Comparison of ENCODE assay signal across 10 cellular contexts in the genomic region with DNA sequence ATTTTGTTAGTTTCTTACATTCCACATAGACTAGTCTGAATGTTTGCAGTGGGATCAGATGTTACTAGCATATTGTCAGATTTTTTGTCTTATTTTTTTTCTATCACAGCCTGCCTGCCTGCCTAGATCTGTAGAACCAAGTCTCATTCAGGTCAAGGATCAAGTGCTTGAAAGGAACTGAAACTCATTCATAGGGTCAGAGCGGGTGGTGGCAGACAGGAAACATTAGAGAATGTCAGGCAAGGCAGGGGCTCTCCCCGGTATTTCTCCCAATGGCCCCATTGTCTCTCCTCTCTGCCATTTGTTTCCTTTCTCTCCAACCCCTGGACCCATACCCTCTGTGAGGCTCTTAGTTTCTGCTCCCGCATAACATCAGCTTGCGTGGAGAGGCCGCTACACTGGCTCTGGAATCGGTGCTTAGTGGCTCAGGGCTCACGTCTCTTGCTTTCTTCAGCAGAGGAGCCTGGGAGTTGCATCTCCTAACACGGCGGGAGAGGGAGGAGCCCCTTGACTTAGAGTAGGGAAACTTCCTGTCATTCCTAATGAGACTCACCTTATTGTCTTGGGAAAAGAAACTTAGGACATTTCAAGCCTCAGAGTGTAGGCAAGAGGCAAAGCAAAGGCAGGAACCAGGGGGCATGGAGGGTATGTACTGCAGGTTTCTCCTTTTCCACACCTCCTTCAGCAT. TPM values are rescaled to one million over a fixed set of nuclear protein-coding genes. Genes with fewer than 3 reads are reported as not detected.
DNase-seq lines count a peak whose midpoint lies in the region; ATAC-seq and TF ChIP-seq lines count a peak whose summit lies in the region.
"Had no signal": no experiment of that assay in that cellular context is flagged by ENCODE, and none has a peak within 500 bp of the region (broad histone marks: within the 10 kb centered on the region; RNA-seq: fewer than 3 reads in every experiment).

No MANE protein-coding gene starts in this region.

- intact Hi-C loops in colonic mucosa (cut with DNase I) (no loop called here), prostate gland (cut with DNase I) (no loop called here)

- H3K36me3 Mint-ChIP-seq in nephron progenitor cell (ENCODE audit: low read depth): no peaks in the 10 kb centered on the region

- TF ChIP-seq POLR2A in upper lobe of left lung (IDR thresholded peaks at IDR 0.05) (no peak), prostate gland (IDR thresholded peaks at IDR 0.05) (no peak)

- no peak overlapping the region for H3K4me3 Mint-ChIP-seq in nephron progenitor cell
- H3K4me3 Mint-ChIP-seq: HFFc6 had no signal

- no peak for TF ChIP-seq EP300 in upper lobe of left lung (IDR thresholded peaks at IDR 0.05)

- TF ChIP-seq CTCF in nephron progenitor cell (IDR thresholded peaks at IDR 0.05): no peak
- no peak for TF ChIP-seq CTCF in upper lobe of left lung (IDR thresholded peaks at IDR 0.05)
- no peak for TF ChIP-seq CTCF in colonic mucosa (IDR thresholded peaks at IDR 0.05)
- TF ChIP-seq CTCF in prostate gland (IDR thresholded peaks at IDR 0.05): no peak

- ATAC-seq in GM19324 (IDR thresholded peaks at IDR 0.05; ENCODE audit: low FRiP score, unreplicated experiment): peak; percentile 88
- ATAC-seq in HG02943 (IDR thresholded peaks at IDR 0.05; ENCODE audit: low read depth, unreplicated experiment): peak; percentile 91
- ATAC-seq in upper lobe of left lung (ENCODE audit: low FRiP score in 2 of 2): no peak

- H3K27me3 ChIP-seq in upper lobe of left lung: no peaks in the 10 kb centered on the region
- H3K27me3 ChIP-seq in colonic mucosa: no peaks in the 10 kb centered on the region
- no peaks in the 10 kb centered on the region for H3K27me3 ChIP-seq in prostate gland (replicated peaks; ENCODE audit: insufficient read depth)

- no peak overlapping the region for H3K27ac Mint-ChIP-seq in nephron progenitor cell
- H3K27ac Mint-ChIP-seq: HFFc6 had no signal

- no peaks in the 10 kb centered on the region for H3K9me3 Mint-ChIP-seq in nephron progenitor cell
- H3K9me3 Mint-ChIP-seq: HFFc6 had no signal

- no peak overlapping the region for H3K27ac ChIP-seq in upper lobe of left lung
- no peak overlapping the region for H3K27ac ChIP-seq in colonic mucosa
- H3K27ac ChIP-seq in prostate gland: no peak overlapping the region

- peak; percentile 50 for DNase-seq in CD1c-positive myeloid dendritic cell (ENCODE audit: extremely low spot score)
- peak; percentile 39 for DNase-seq in NOMO-1 treated with dmso at 0.1 percent for 144 hours (lab: John Stamatoyannopoulos, UW; ENCODE audit: unreplicated experiment)
- DNase-seq in nephron progenitor cell: no peak
- DNase-seq in upper lobe of left lung: no peak
- DNase-seq in colonic mucosa: no peak
- DNase-seq in prostate gland (ENCODE audit: low spot score): no peak
- DNase-seq: HFFc6, spleen had no signal

- H3K4me3 ChIP-seq in upper lobe of left lung: no peak overlapping the region
- H3K4me3 ChIP-seq in colonic mucosa: no peak overlapping the region
- no peak overlapping the region for H3K4me3 ChIP-seq in prostate gland
- H3K4me3 ChIP-seq: spleen had no signal

- peaks cover 2% of the 10 kb centered on the region for H3K27me3 Mint-ChIP-seq in nephron progenitor cell (ENCODE audit: low read depth, poor library complexity)

- H3K9me3 ChIP-seq in upper lobe of left lung: no peaks in the 10 kb centered on the region
- no peaks in the 10 kb centered on the region for H3K9me3 ChIP-seq in colonic mucosa
- H3K9me3 ChIP-seq in prostate gland: no peaks in the 10 kb centered on the region
- H3K9me3 ChIP-seq: spleen had no signal

- H3K9ac ChIP-seq in colonic mucosa (ENCODE audit: low read depth in 2 of 2, low read length in 2 of 2): no peak overlapping the region

- H3K4me1 Mint-ChIP-seq in nephron progenitor cell: peaks cover 44% of the 10 kb centered on the region

- H3K36me3 ChIP-seq in upper lobe of left lung (no peaks in the 10 kb centered on the region), colonic mucosa (no peaks in the 10 kb centered on the region), prostate gland (no peaks in the 10 kb centered on the region)
- H3K36me3 ChIP-seq: spleen had no signal

- 75% methylated on average over 9 of the region's 9 CpGs for WGBS in upper lobe of left lung, 2 donors
- WGBS in prostate gland: 86% methylated on average over 9 of the region's 9 CpGs

- H3K4me1 ChIP-seq in upper lobe of left lung (peaks cover 4 to 8% (median 6%) of the 10 kb centered on the region in 4 donors), colonic mucosa (no peaks in the 10 kb centered on the region), prostate gland (replicated peaks) (no peaks in the 10 kb centered on the region)

RNA-seq across cellular contexts. Expression of gene SPATA13, which starts 35.6 kb away (rescaled TPM):
- total RNA-seq in upper lobe of left lung: 10 to 100 TPM; 31.2 to 77.5 (median 49.2) TPM
- 10 to 100 TPM; 41.5 to 43.8 TPM for total RNA-seq in colonic mucosa
- total RNA-seq in prostate gland: 100 to 1,000 TPM in 1 of 2 donors, 10 to 100 TPM in 1; 85.2 to 163 TPM

Comparison
In these comparisons a context has a peak if more than half of its experiments do, and no peak if none do; other contexts are left out.
1. DNase-seq: peak in CD1c-positive myeloid dendritic cell (single experiment) and NOMO-1 treated with dmso at 0.1 percent for 144 hours (single experiment); none in nephron progenitor cell (single experiment), upper lobe of left lung (0 of 2), colonic mucosa (single experiment) and prostate gland (single experiment).
2. ATAC-seq: peak in GM19324 (single experiment) and HG02943 (single experiment); none in upper lobe of left lung (0 of 2).